In genomic region chr21:42337276-42337675, GRCh38 we compare ENCODE assay signal across 12 cellular contexts. TPM values are rescaled to one million over a fixed set of nuclear protein-coding genes. Genes with fewer than 3 reads are reported as not detected.
DNase-seq lines count a peak whose midpoint lies in the region; ATAC-seq and TF ChIP-seq lines count a peak whose summit lies in the region.
"Had no signal": no experiment of that assay in that cellular context is flagged by ENCODE, and none has a peak within 500 bp of the region (broad histone marks: within the 10 kb centered on the region; RNA-seq: fewer than 3 reads in every experiment).

No MANE protein-coding gene starts in this region.

- H3K9me3 ChIP-seq in PC-3 (ENCODE audit: low read length), result no peaks in the 10 kb centered on the region

- H3K27me3 ChIP-seq in PC-3 (ENCODE audit: low read length), result no peaks in the 10 kb centered on the region

- no peak overlapping the region for H3K27ac Mint-ChIP-seq in activated naive CD4-positive, alpha-beta T cell treated with anti-CD3 and anti-CD28 coated beads, Interleukin-2, amount 50 U/mL, for 24 hours
- H3K27ac Mint-ChIP-seq in activated naive CD4-positive, alpha-beta T cell treated with anti-CD3 and anti-CD28 coated beads, Interleukin-2, amount 10 ng/mL, durations not matched to agents 7 days and 5 days, result no peak overlapping the region
- peak overlapping the region; percentile 75 for H3K27ac Mint-ChIP-seq in glutamatergic neuron (ENCODE audit: unreplicated experiment)
- peak overlapping the region; percentile 71 for H3K27ac Mint-ChIP-seq in type B pancreatic cell

- CTCF ChIA-PET in activated naive CD4-positive, alpha-beta T cell treated with anti-CD3 and anti-CD28 coated beads, Interleukin-2, amount 10 ng/mL, durations not matched to agents 7 days and 5 days (lab: Charles Lee), result interaction anchor here (0.8 to 3.9 kb wide), 12 partner anchors 14 to 192 kb away, joined by 3 to 17 read pairs (median 4); partner anchors contain the start of gene UBASH3A
- CTCF ChIA-PET in PC-3 (lab: Charles Lee), result interaction anchor here (1.0 to 1.6 kb wide), 4 partner anchors 12 to 30 kb away, joined by 3 to 18 read pairs (median 6); no protein-coding TSS in a partner anchor

- peak overlapping the region; percentile 77 for H3K9ac ChIP-seq in PC-3 (ENCODE audit: low read length)

- H3K4me1 ChIP-seq in PC-3 (ENCODE audit: insufficient read depth, low read length), result peaks cover 15% of the 10 kb centered on the region

- peaks cover 12% of the 10 kb centered on the region for H3K4me1 Mint-ChIP-seq in activated naive CD4-positive, alpha-beta T cell treated with anti-CD3 and anti-CD28 coated beads, Interleukin-2, amount 50 U/mL, for 24 hours
- peaks cover 7% of the 10 kb centered on the region for H3K4me1 Mint-ChIP-seq in activated naive CD4-positive, alpha-beta T cell treated with anti-CD3 and anti-CD28 coated beads, Interleukin-2, amount 10 ng/mL, durations not matched to agents 7 days and 5 days
- peaks cover 18% of the 10 kb centered on the region for H3K4me1 Mint-ChIP-seq in glutamatergic neuron (ENCODE audit: low read depth, unreplicated experiment)
- peaks cover 21% of the 10 kb centered on the region for H3K4me1 Mint-ChIP-seq in type B pancreatic cell (ENCODE audit: unreplicated experiment)

- intact Hi-C loops in PC-3 (cut with micrococcal nuclease), result no loop called here

- H2AFZ ChIP-seq in PC-3 (ENCODE audit: low read length), result peak overlapping the region; percentile 66

- peak overlapping the region; percentile 94 for H3K27ac ChIP-seq in PC-3 (ENCODE audit: low read length)

- no peaks in the 10 kb centered on the region for H3K27me3 Mint-ChIP-seq in activated naive CD4-positive, alpha-beta T cell treated with anti-CD3 and anti-CD28 coated beads, Interleukin-2, amount 50 U/mL, for 24 hours
- peaks cover 48% of the 10 kb centered on the region for H3K27me3 Mint-ChIP-seq in activated naive CD4-positive, alpha-beta T cell treated with anti-CD3 and anti-CD28 coated beads, Interleukin-2, amount 10 ng/mL, durations not matched to agents 7 days and 5 days
- H3K27me3 Mint-ChIP-seq in glutamatergic neuron (ENCODE audit: unreplicated experiment), result no peaks in the 10 kb centered on the region
- peaks cover 3% of the 10 kb centered on the region for H3K27me3 Mint-ChIP-seq in type B pancreatic cell

- ATAC-seq in PC-3 (no peak), HG02610 (IDR thresholded peaks at IDR 0.05; ENCODE audit: unreplicated experiment) (no peak), HG03097 (IDR thresholded peaks at IDR 0.05; ENCODE audit: low FRiP score, unreplicated experiment) (no peak)

- peak overlapping the region; percentile 69 for H3K4me2 ChIP-seq in PC-3 (ENCODE audit: low read length)

- H3K79me2 ChIP-seq in PC-3 (ENCODE audit: low read length), result no peaks in the 10 kb centered on the region

- no peak for DNase-seq in activated naive CD4-positive, alpha-beta T cell treated with anti-CD3 and anti-CD28 coated beads, Interleukin-2, amount 10 ng/mL, durations not matched to agents 7 days and 5 days
- no peak for DNase-seq in PC-3
- DNase-seq in glutamatergic neuron, result no peak
- DNase-seq in type B pancreatic cell (ENCODE audit: extremely low spot score, unreplicated experiment), result no peak
- DNase-seq in stimulated activated CD4-positive, alpha-beta T cell treated with anti-CD3 and anti-CD28 coated beads, Interleukin-15, amount 100 ng/mL, for 24 hours, result no peak
- DNase-seq: GOT3 had no signal

- peak overlapping the region; percentile 34 for H3K4me3 Mint-ChIP-seq in activated naive CD4-positive, alpha-beta T cell treated with anti-CD3 and anti-CD28 coated beads, Interleukin-2, amount 50 U/mL, for 24 hours
- H3K4me3 Mint-ChIP-seq in activated naive CD4-positive, alpha-beta T cell treated with anti-CD3 and anti-CD28 coated beads, Interleukin-2, amount 10 ng/mL, durations not matched to agents 7 days and 5 days, result no peak overlapping the region
- H3K4me3 Mint-ChIP-seq in glutamatergic neuron (ENCODE audit: unreplicated experiment), result no peak overlapping the region
- H3K4me3 Mint-ChIP-seq in type B pancreatic cell, result no peak overlapping the region

- POLR2A ChIA-PET in PC-3 (lab: Charles Lee; ENCODE audit: unreplicated experiment), result interaction anchor here (1.4 kb wide), 1 partner anchor 29 kb away, joined by 4 read pairs; the partner anchor contains the start of gene TFF1

- H3F3A ChIP-seq in PC-3 (ENCODE audit: low read length, unreplicated experiment), result no peaks in the 10 kb centered on the region

- H3K36me3 ChIP-seq in PC-3 (ENCODE audit: low read depth, low read length), result no peaks in the 10 kb centered on the region

- H3K9me3 Mint-ChIP-seq in activated naive CD4-positive, alpha-beta T cell treated with anti-CD3 and anti-CD28 coated beads, Interleukin-2, amount 50 U/mL, for 24 hours, result peaks cover under 1% of the 10 kb centered on the region
- no peaks in the 10 kb centered on the region for H3K9me3 Mint-ChIP-seq in activated naive CD4-positive, alpha-beta T cell treated with anti-CD3 and anti-CD28 coated beads, Interleukin-2, amount 10 ng/mL, durations not matched to agents 7 days and 5 days
- H3K9me3 Mint-ChIP-seq in glutamatergic neuron (ENCODE audit: unreplicated experiment), result no peaks in the 10 kb centered on the region
- H3K9me3 Mint-ChIP-seq in type B pancreatic cell, result no peaks in the 10 kb centered on the region
- H3K9me3 Mint-ChIP-seq: IgD-negative memory B cell had no signal

- no TSS peak for BruUV-seq in PC-3 (replicated peaks; lab: Mats Ljungman, UMichigan)

- no peaks in the 10 kb centered on the region for H4K20me1 ChIP-seq in PC-3 (ENCODE audit: low read length)

- H3K36me3 Mint-ChIP-seq in activated naive CD4-positive, alpha-beta T cell treated with anti-CD3 and anti-CD28 coated beads, Interleukin-2, amount 50 U/mL, for 24 hours, result no peaks in the 10 kb centered on the region
- H3K36me3 Mint-ChIP-seq in activated naive CD4-positive, alpha-beta T cell treated with anti-CD3 and anti-CD28 coated beads, Interleukin-2, amount 10 ng/mL, durations not matched to agents 7 days and 5 days, result no peaks in the 10 kb centered on the region
- peaks cover 4% of the 10 kb centered on the region for H3K36me3 Mint-ChIP-seq in glutamatergic neuron (ENCODE audit: unreplicated experiment)
- no peaks in the 10 kb centered on the region for H3K36me3 Mint-ChIP-seq in type B pancreatic cell
- H3K36me3 Mint-ChIP-seq: CD14-positive monocyte, IgD-negative memory B cell had no signal

- peak overlapping the region; percentile 41 for H3K4me3 ChIP-seq in PC-3 (ENCODE audit: low read length)

- no peak for TF ChIP-seq CTCF in PC-3 (conservative IDR thresholded peaks at IDR 0.05; ENCODE audit: low read depth, low read length)
- TF ChIP-seq CTCF in glutamatergic neuron (IDR thresholded peaks at IDR 0.05; ENCODE audit: partially characterized antibody, unreplicated experiment), result no peak
- no peak for TF ChIP-seq CTCF in type B pancreatic cell (conservative IDR thresholded peaks at IDR 0.05)

- no peaks in the 10 kb centered on the region for H3K9me2 ChIP-seq in PC-3 (replicated peaks; ENCODE audit: low read length)

RNA-seq across cellular contexts. Expression of gene TFF2, which starts 13.5 kb away (rescaled TPM):
- total RNA-seq in PC-3 (2014; rRNA removed) (21.1 and 22.9 TPM in 2 replicates), glutamatergic neuron (ENCODE audit: unreplicated experiment) (not detected), type B pancreatic cell (ENCODE audit: low replicate concordance) (5.2 and 11.3 TPM in 2 replicates)
- total RNA-seq: LHCN-M2 had no signal

RNA-seq across cellular contexts. Expression of gene TFF3, which starts 22.1 kb away (rescaled TPM):
- total RNA-seq in PC-3 (2014; rRNA removed) (2.8 and 9.1 TPM in 2 replicates), glutamatergic neuron (ENCODE audit: unreplicated experiment) (not detected), type B pancreatic cell (ENCODE audit: low replicate concordance) (31.5 and 183 TPM in 2 replicates)
- total RNA-seq: LHCN-M2 had no signal

RNA-seq across cellular contexts. Expression of gene TFF1, which starts 29.1 kb away (rescaled TPM):
- total RNA-seq in PC-3 (2014; rRNA removed) (99.2 and 111 TPM in 2 replicates), glutamatergic neuron (ENCODE audit: unreplicated experiment) (not detected), type B pancreatic cell (ENCODE audit: low replicate concordance) (42.6 and 136 TPM in 2 replicates)
- total RNA-seq: LHCN-M2 had no signal

RNA-seq across cellular contexts. Expression of gene TMPRSS3, which starts 58.6 kb away (rescaled TPM):
- total RNA-seq in PC-3 (2014; rRNA removed), result not detected in 2 replicates
- total RNA-seq in glutamatergic neuron (ENCODE audit: unreplicated experiment), result 0.71 TPM
- total RNA-seq in type B pancreatic cell (ENCODE audit: low replicate concordance), result 0.74 and 1.3 TPM in 2 replicates
- total RNA-seq: LHCN-M2 had no signal

Comparison
In these comparisons a context has a peak if more than half of its experiments do, and no peak if none do; other contexts are left out.
1. H3K27ac Mint-ChIP-seq: peak in glutamatergic neuron (single experiment) and type B pancreatic cell (single experiment); none in activated naive CD4-positive, alpha-beta T cell treated with anti-CD3 and anti-CD28 coated beads, Interleukin-2, amount 50 U/mL, for 24 hours (single experiment) and activated naive CD4-positive, alpha-beta T cell treated with anti-CD3 and anti-CD28 coated beads, Interleukin-2, amount 10 ng/mL, durations not matched to agents 7 days and 5 days (single experiment).
2. RNA of gene TFF1, which starts 29.1 kb away (total RNA-seq): 42.6 to 136 TPM in type B pancreatic cell and 99.2 to 111 TPM in PC-3; not detected in glutamatergic neuron (single experiment); every median in the first group is over 10 times any median in the second.